Comparison of ENCODE assay signal across 8 cellular contexts in genomic region chr2:210195066-210195852, GRCh38. TPM values are rescaled to one million over a fixed set of nuclear protein-coding genes. Genes with fewer than 3 reads are reported as not detected.
A peak's percentile ranks its signal among the peaks of the same experiment; 100 is the strongest.
DNase-seq lines count a peak whose midpoint lies in the region; ATAC-seq and TF ChIP-seq lines count a peak whose summit lies in the region.

No MANE protein-coding gene starts in this region.

- H3K27ac ChIP-seq in Karpas-422 (ENCODE audit: low read length): no peak overlapping the region

- H3K4me3 ChIP-seq in Karpas-422 (ENCODE audit: low read length) (no peak overlapping the region), epithelial cell of proximal tubule (ENCODE audit: low read depth, low read length) (peak overlapping the region; percentile 47)

- H3K27ac Mint-ChIP-seq in nephron progenitor cell: no peak overlapping the region

- DNase-seq in NCI-H510A treated with DMSO at 0.1 percent for 48 hours (lab: John Stamatoyannopoulos, UW) (peak; percentile 64), NCI-H510A (lab: John Stamatoyannopoulos, UW) (no peak), Karpas-422 (peak; percentile 81), RPMI7951 (ENCODE audit: low read depth) (peak; percentile 49), epithelial cell of proximal tubule (ENCODE audit: low read depth) (no peak), nephron progenitor cell (no peak)
- no peak for DNase-seq in activated T-cell treated with anti-CD3 and anti-CD28 coated beads, Interleukin-2, amount 50 U/mL, for 48 hours

- H3K79me2 ChIP-seq in Karpas-422 (ENCODE audit: low read length): no peaks in the 10 kb centered on the region

- H4K20me1 ChIP-seq in Karpas-422 (ENCODE audit: insufficient read depth, low read depth, low read length): no peaks in the 10 kb centered on the region

- no peak overlapping the region for H3K4me3 Mint-ChIP-seq in nephron progenitor cell

- no peaks in the 10 kb centered on the region for H3K36me3 ChIP-seq in Karpas-422 (ENCODE audit: insufficient read depth, low read length)

- H3K27me3 ChIP-seq in Karpas-422 (ENCODE audit: low read length): no peaks in the 10 kb centered on the region

- no peaks in the 10 kb centered on the region for H3K4me1 ChIP-seq in Karpas-422 (ENCODE audit: low read length)

- no peaks in the 10 kb centered on the region for H3K4me1 Mint-ChIP-seq in nephron progenitor cell

- H3K27me3 Mint-ChIP-seq in nephron progenitor cell (ENCODE audit: low read depth, poor library complexity): no peaks in the 10 kb centered on the region

- H2AFZ ChIP-seq in Karpas-422 (ENCODE audit: low read length): no peak overlapping the region

- H3K9ac ChIP-seq in Karpas-422 (ENCODE audit: low read length): no peak overlapping the region

- H3K9me3 ChIP-seq in Karpas-422 (ENCODE audit: low read length): no peaks in the 10 kb centered on the region

- TF ChIP-seq CTCF in epithelial cell of proximal tubule (conservative IDR thresholded peaks at IDR 0.05; ENCODE audit: low read depth, low read length) (peak; percentile 71), nephron progenitor cell (IDR thresholded peaks at IDR 0.05) (peak; percentile 70)

- no peak for ATAC-seq in GM19452 (IDR thresholded peaks at IDR 0.05; ENCODE audit: unreplicated experiment)

- no peak overlapping the region for H3K4me2 ChIP-seq in Karpas-422 (ENCODE audit: low read depth, low read length, poor library complexity, severe bottlenecking)

- H3K36me3 Mint-ChIP-seq in nephron progenitor cell (ENCODE audit: low read depth): no peaks in the 10 kb centered on the region

- H3K9me2 ChIP-seq in Karpas-422 (replicated peaks; ENCODE audit: insufficient read depth, low read length): no peaks in the 10 kb centered on the region

- H3K9me3 Mint-ChIP-seq in nephron progenitor cell: no peaks in the 10 kb centered on the region

RNA-seq across cellular contexts. Expression of gene KANSL1L, which starts 24.1 kb away (rescaled TPM):
- 11.3 and 26.1 TPM in 2 replicates for total RNA-seq in Karpas-422 (2014; rRNA removed; shearing (Covaris generic); ENCODE audit: low replicate concordance)
- 19.2 and 25.3 TPM in 2 replicates for total RNA-seq in RPMI7951 (2014; rRNA removed; shearing (Covaris generic))
- 3.5 and 5.6 TPM in 2 replicates for total RNA-seq in epithelial cell of proximal tubule

RNA-seq across cellular contexts. Expression of gene ACADL, which starts 30.0 kb away (rescaled TPM):
- total RNA-seq in Karpas-422 (2014; rRNA removed; shearing (Covaris generic); ENCODE audit: low replicate concordance): not detected in 2 replicates
- not detected in 2 replicates for total RNA-seq in RPMI7951 (2014; rRNA removed; shearing (Covaris generic))
- 0.17 and 0.51 TPM in 2 replicates for total RNA-seq in epithelial cell of proximal tubule

Comparison
In these comparisons a context has a peak if more than half of its experiments do, and no peak if none do; other contexts are left out.
1. DNase-seq: peak in NCI-H510A treated with DMSO at 0.1 percent for 48 hours (single experiment), Karpas-422 (single experiment) and RPMI7951 (single experiment); none in NCI-H510A (single experiment), epithelial cell of proximal tubule (single experiment), nephron progenitor cell (single experiment) and activated T-cell treated with anti-CD3 and anti-CD28 coated beads, Interleukin-2, amount 50 U/mL, for 48 hours (0 of 2).